1 cellular context compared by ENCODE assay signal in the genomic region with DNA sequence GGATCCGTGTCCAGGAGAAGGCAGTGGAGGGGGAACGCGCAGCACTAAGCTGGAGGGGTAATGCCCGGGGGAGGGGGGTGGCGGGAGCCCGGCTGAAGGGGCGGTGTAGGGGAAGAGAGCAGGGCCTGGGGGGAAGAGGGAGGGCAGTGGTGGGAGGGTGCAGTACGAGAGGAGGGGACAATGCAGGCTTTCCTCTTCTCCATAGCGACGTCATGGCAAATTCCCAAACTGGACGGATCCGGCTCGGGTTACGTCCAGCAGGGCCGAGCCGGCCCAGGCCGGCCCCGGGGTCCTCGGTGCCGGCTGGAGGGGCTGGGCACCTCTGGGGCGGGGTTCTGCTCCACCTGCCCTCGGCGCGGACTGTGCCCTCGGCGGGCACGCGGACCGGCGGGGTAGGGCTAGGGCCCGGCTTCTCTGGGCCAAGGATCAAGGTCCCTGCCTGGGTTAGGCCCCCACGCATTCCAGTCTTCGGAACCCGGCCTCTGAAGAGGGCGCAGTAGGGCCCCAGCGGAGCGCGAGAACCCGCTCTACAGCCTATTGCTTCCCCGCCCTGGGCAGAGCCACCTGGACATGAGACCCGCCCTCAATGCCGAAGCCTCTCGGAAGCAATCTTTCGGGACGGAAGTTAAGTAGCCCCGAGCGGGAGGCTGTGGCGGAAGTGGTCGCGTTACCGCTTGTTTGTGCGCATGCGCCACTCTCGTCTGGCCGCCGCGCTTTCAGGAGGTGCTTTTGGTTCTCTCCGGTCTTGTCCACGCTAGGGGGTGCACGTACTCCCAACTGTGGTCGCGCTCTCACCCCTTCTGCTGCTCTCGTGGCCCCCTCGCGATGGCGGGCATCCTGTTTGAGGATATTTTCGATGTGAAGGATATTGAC.
TF ChIP-seq lines count a peak whose summit lies in the region.

No MANE protein-coding gene starts in this region.

TF ChIP-seq in K562, 482 proteins besides CTCF, POLR2A, EP300 and RAD21 (continued from another document and continues in another):
- TF ChIP-seq AFF1 (IDR thresholded peaks at IDR 0.05; ENCODE audit: low read depth in 1 of 2, partially characterized antibody in 2 of 2) = no peak
- no peak for TF ChIP-seq RBM15 (IDR thresholded peaks at IDR 0.05; ENCODE audit: insufficient read depth, low read length)
- TF ChIP-seq EZH2 (IDR thresholded peaks at IDR 0.05; ENCODE audit: borderline replicate concordance, low read depth, low read length) = no peak
- TF ChIP-seq ETS1 (conservative IDR thresholded peaks at IDR 0.05; ENCODE audit: control insufficient read depth, low read depth, low read length) = peak; percentile 47; the same call in 1 of the 2 replicates
- no peak for TF ChIP-seq ZNF263 (CRISPR knock-in tag; IDR thresholded peaks at IDR 0.05; ENCODE audit: borderline replicate concordance)
- TF ChIP-seq ZNF639 (CRISPR knock-in tag; conservative IDR thresholded peaks at IDR 0.05 in 1 of 2, IDR thresholded peaks at IDR 0.05 in 1 of 2) = peak in 1 of 2 experiments; percentile 43; a peak in 1 of 4 replicates
- TF ChIP-seq ELF2 (CRISPR knock-in tag; IDR thresholded peaks at IDR 0.05) = peak; percentile 53; the same call in 1 of the 2 replicates
- no peak for TF ChIP-seq RBM34 (IDR thresholded peaks at IDR 0.05; ENCODE audit: borderline replicate concordance, insufficient read depth, low read length)
- peak; percentile 79; the same call in 1 of the 2 replicates for TF ChIP-seq LEF1 (IDR thresholded peaks at IDR 0.05)
- peak; percentile 43 for TF ChIP-seq SMAD4 (CRISPR knock-in tag; conservative IDR thresholded peaks at IDR 0.05)
- no peak for TF ChIP-seq ZFP91 (CRISPR knock-in tag; IDR thresholded peaks at IDR 0.05)
- no peak for TF ChIP-seq RBM17 (IDR thresholded peaks at IDR 0.05; ENCODE audit: borderline replicate concordance, low read depth, low read length)
- TF ChIP-seq POLR3G (IDR thresholded peaks at IDR 0.05; ENCODE audit: extremely low read depth, insufficient read length, insufficient replicate concordance) = no peak
- peak; percentile 40; the same call in 1 of the 2 replicates for TF ChIP-seq FOXP4 (CRISPR knock-in tag; IDR thresholded peaks at IDR 0.05; ENCODE audit: borderline replicate concordance)
- TF ChIP-seq EWSR1 (IDR thresholded peaks at IDR 0.05; ENCODE audit: borderline replicate concordance, low read depth, partially characterized antibody) = no peak
- TF ChIP-seq ZNF124 (CRISPR knock-in tag; IDR thresholded peaks at IDR 0.05) = no peak
- TF ChIP-seq, protein P1, sequence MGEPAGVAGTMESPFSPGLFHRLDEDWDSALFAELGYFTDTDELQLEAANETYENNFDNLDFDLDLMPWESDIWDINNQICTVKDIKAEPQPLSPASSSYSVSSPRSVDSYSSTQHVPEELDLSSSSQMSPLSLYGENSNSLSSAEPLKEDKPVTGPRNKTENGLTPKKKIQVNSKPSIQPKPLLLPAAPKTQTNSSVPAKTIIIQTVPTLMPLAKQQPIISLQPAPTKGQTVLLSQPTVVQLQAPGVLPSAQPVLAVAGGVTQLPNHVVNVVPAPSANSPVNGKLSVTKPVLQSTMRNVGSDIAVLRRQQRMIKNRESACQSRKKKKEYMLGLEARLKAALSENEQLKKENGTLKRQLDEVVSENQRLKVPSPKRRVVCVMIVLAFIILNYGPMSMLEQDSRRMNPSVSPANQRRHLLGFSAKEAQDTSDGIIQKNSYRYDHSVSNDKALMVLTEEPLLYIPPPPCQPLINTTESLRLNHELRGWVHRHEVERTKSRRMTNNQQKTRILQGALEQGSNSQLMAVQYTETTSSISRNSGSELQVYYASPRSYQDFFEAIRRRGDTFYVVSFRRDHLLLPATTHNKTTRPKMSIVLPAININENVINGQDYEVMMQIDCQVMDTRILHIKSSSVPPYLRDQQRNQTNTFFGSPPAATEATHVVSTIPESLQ (CRISPR knock-in tag; IDR thresholded peaks at IDR 0.05) = no peak
- no peak for TF ChIP-seq NFE2 (IDR thresholded peaks at IDR 0.05; ENCODE audit: low read depth)
- no peak for TF ChIP-seq ZNF184 (CRISPR knock-in tag; IDR thresholded peaks at IDR 0.05)
- no peak for TF ChIP-seq PHB (CRISPR knock-in tag; IDR thresholded peaks at IDR 0.05)
- 0 out of 2 replicates have a peak, but pooled peaks have one; percentile 13 for TF ChIP-seq ATF4 (CRISPR knock-in tag; IDR thresholded peaks at IDR 0.05)
- no peak for TF ChIP-seq ZNF143 (CRISPR knock-in tag; IDR thresholded peaks at IDR 0.05)
- TF ChIP-seq NBN (IDR thresholded peaks at IDR 0.05; ENCODE audit: low read depth) = 0 out of 2 replicates have a peak, but pooled peaks have one; percentile 61
- TF ChIP-seq MCM3 (IDR thresholded peaks at IDR 0.05) = no peak
- TF ChIP-seq, protein P2, sequence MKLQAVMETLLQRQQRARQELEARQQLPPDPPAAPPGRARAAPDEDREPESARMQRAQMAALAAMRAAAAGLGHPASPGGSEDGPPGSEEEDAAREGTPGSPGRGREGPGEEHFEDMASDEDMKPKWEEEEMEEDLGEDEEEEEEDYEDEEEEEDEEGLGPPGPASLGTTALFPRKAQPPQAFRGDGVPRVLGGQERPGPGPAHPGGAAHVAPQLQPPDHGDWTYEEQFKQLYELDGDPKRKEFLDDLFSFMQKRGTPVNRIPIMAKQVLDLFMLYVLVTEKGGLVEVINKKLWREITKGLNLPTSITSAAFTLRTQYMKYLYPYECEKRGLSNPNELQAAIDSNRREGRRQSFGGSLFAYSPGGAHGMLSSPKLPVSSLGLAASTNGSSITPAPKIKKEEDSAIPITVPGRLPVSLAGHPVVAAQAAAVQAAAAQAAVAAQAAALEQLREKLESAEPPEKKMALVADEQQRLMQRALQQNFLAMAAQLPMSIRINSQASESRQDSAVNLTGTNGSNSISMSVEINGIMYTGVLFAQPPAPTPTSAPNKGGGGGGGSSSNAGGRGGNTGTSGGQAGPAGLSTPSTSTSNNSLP (IDR thresholded peaks at IDR 0.05; ENCODE audit: borderline replicate concordance, low read depth, low read length) = no peak
- TF ChIP-seq NRF1 (conservative IDR thresholded peaks at IDR 0.05 in 1 of 2, IDR thresholded peaks at IDR 0.05 in 1 of 2) = peak; percentile 97 to 98
- TF ChIP-seq, protein P3, sequence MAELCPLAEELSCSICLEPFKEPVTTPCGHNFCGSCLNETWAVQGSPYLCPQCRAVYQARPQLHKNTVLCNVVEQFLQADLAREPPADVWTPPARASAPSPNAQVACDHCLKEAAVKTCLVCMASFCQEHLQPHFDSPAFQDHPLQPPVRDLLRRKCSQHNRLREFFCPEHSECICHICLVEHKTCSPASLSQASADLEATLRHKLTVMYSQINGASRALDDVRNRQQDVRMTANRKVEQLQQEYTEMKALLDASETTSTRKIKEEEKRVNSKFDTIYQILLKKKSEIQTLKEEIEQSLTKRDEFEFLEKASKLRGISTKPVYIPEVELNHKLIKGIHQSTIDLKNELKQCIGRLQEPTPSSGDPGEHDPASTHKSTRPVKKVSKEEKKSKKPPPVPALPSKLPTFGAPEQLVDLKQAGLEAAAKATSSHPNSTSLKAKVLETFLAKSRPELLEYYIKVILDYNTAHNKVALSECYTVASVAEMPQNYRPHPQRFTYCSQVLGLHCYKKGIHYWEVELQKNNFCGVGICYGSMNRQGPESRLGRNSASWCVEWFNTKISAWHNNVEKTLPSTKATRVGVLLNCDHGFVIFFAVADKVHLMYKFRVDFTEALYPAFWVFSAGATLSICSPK (IDR thresholded peaks at IDR 0.05; ENCODE audit: borderline replicate concordance) = no peak
- no peak for TF ChIP-seq PTBP1 (IDR thresholded peaks at IDR 0.05; ENCODE audit: low read depth, low read length)
- peak; percentile 84 for TF ChIP-seq TAF1 (IDR thresholded peaks at IDR 0.05; ENCODE audit: control insufficient read depth, extremely low read depth, insufficient read depth, low read length, severe bottlenecking)
- no peak for TF ChIP-seq ID3 (CRISPR knock-in tag; IDR thresholded peaks at IDR 0.05)
- no peak for TF ChIP-seq ID3 (tag; IDR thresholded peaks at IDR 0.05)
- no peak for TF ChIP-seq MXD1 (CRISPR knock-in tag; IDR thresholded peaks at IDR 0.05; ENCODE audit: borderline replicate concordance, poor library complexity, severe bottlenecking)
- peak; percentile 70 for TF ChIP-seq CXXC5 (CRISPR knock-in tag; IDR thresholded peaks at IDR 0.05)
- TF ChIP-seq SMC3 (conservative IDR thresholded peaks at IDR 0.05; ENCODE audit: insufficient read depth, low read depth, low read length) = peak; percentile 22; the same call in 1 of the 2 replicates
- no peak for TF ChIP-seq PTRF (tag; IDR thresholded peaks at IDR 0.05)
- TF ChIP-seq SMAD3 (CRISPR knock-in tag; conservative IDR thresholded peaks at IDR 0.05) = no peak; the same call in 1 of the 2 replicates
